12 cellular contexts compared by ENCODE assay signal in the genomic region with DNA sequence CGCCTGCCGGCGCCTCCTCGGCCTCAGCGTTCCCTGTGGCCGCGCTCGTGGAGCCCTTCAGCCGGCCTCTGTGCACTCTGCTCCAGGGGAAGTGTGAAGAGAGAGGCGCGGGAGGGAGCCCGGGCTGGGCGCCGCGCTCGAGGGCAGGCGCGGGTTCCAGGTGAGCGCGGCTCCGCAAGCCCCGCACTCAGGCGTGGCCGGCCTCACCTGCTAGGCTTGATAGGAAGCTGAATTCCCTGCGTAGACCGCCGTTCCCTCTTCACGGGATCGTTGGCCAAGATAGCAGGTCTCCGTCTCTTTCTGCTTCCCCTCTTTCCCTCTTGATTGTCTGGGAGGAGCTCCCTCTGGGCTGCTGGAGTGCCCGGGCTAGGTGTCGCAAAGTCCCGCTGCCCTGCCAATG.
DNase-seq lines count a peak whose midpoint lies in the region; ATAC-seq and TF ChIP-seq lines count a peak whose summit lies in the region.
"Had no signal": no experiment of that assay in that cellular context is flagged by ENCODE, and none has a peak within 500 bp of the region (broad histone marks: within the 10 kb centered on the region; RNA-seq: fewer than 3 reads in every experiment).

No MANE protein-coding gene starts in this region.

- H3K9me3 Mint-ChIP-seq in chondrocyte (ENCODE audit: low read depth): peaks cover 5% of the 10 kb centered on the region
- H3K9me3 Mint-ChIP-seq: activated naive CD4-positive, alpha-beta T cell treated with anti-CD3 and anti-CD28 coated beads, Interleukin-2, amount 10 ng/mL, durations not matched to agents 7 days and 5 days; T-cell had no signal

- peaks cover 67% of the 10 kb centered on the region for H3K27me3 Mint-ChIP-seq in chondrocyte (ENCODE audit: low read depth)

- ATAC-seq in GM18858 (IDR thresholded peaks at IDR 0.05; ENCODE audit: unreplicated experiment): no peak
- ATAC-seq: T-cell had no signal

- H3K36me3 Mint-ChIP-seq in chondrocyte (ENCODE audit: low read depth): peaks cover 4% of the 10 kb centered on the region
- H3K36me3 Mint-ChIP-seq: activated naive CD4-positive, alpha-beta T cell treated with anti-CD3 and anti-CD28 coated beads, Interleukin-2, amount 10 ng/mL, durations not matched to agents 7 days and 5 days; T-cell had no signal

- no peak overlapping the region for H3K27ac Mint-ChIP-seq in chondrocyte (ENCODE audit: unreplicated experiment)
- H3K27ac Mint-ChIP-seq: activated naive CD4-positive, alpha-beta T cell treated with anti-CD3 and anti-CD28 coated beads, Interleukin-2, amount 10 ng/mL, durations not matched to agents 7 days and 5 days; T-cell had no signal

- H3K4me3 Mint-ChIP-seq in chondrocyte (ENCODE audit: unreplicated experiment): peak overlapping the region; percentile 43
- H3K4me3 Mint-ChIP-seq: activated naive CD4-positive, alpha-beta T cell treated with anti-CD3 and anti-CD28 coated beads, Interleukin-2, amount 10 ng/mL, durations not matched to agents 7 days and 5 days; T-cell had no signal

- no peaks in the 10 kb centered on the region for H3K9me3 ChIP-seq in iPS-18a (ENCODE audit: control insufficient read depth, low read depth, low read length)

- TF ChIP-seq CTCF in LNCaP clone FGC (IDR thresholded peaks at IDR 0.05; ENCODE audit: control insufficient read depth, extremely low read depth, insufficient read depth) (no peak), chondrocyte (IDR thresholded peaks at IDR 0.05) (no peak)

- H3K4me1 Mint-ChIP-seq in chondrocyte (ENCODE audit: low read depth): peaks cover 8% of the 10 kb centered on the region
- H3K4me1 Mint-ChIP-seq: activated naive CD4-positive, alpha-beta T cell treated with anti-CD3 and anti-CD28 coated beads, Interleukin-2, amount 10 ng/mL, durations not matched to agents 7 days and 5 days had no signal

- H3K27me3 ChIP-seq in iPS-18a (ENCODE audit: control insufficient read depth, insufficient read depth, low read length): peaks cover 47% of the 10 kb centered on the region
- H3K27me3 ChIP-seq in rectal smooth muscle tissue (ENCODE audit: control insufficient read depth, insufficient read depth, low read length): no peaks in the 10 kb centered on the region

- no peak overlapping the region for H3K9ac ChIP-seq in iPS-18a (ENCODE audit: low read length)
- no peak overlapping the region for H3K9ac ChIP-seq in rectal smooth muscle tissue (ENCODE audit: low read length)

- H3K4me1 ChIP-seq in iPS-18a (ENCODE audit: control insufficient read depth, low read depth, low read length) (no peaks in the 10 kb centered on the region), rectal smooth muscle tissue (ENCODE audit: control insufficient read depth, insufficient read depth, low read length) (no peaks in the 10 kb centered on the region)

- DNase-seq in LNCaP clone FGC (ENCODE audit: low read depth) (no peak), chondrocyte (ENCODE audit: low spot score) (no peak), occipital lobe (lab: John Stamatoyannopoulos, UW) (no peak), T-helper 9 cell (no peak), NCI-H2107 (lab: John Stamatoyannopoulos, UW) (no peak)
- DNase-seq: activated CD4-positive, alpha-beta T cell treated with anti-CD3 and anti-CD28 coated beads, Interleukin-2, amount 50 U/mL, for 48 hours; activated naive CD4-positive, alpha-beta T cell treated with anti-CD3 and anti-CD28 coated beads, Interleukin-2, amount 10 ng/mL, durations not matched to agents 7 days and 5 days; NK-92 treated with Interleukin-12 subunit alpha and Interleukin-12 subunit beta, amount 100 ng/mL, for 24 hours; T-cell had no signal

- H3K4me3 ChIP-seq in LNCaP clone FGC (ENCODE audit: low read depth, low read length) (peak overlapping the region; percentile 34), iPS-18a (ENCODE audit: low read length) (peak overlapping the region; percentile 70), rectal smooth muscle tissue (ENCODE audit: low read length) (peak overlapping the region; percentile 36)

- H3K27ac ChIP-seq in iPS-18a (ENCODE audit: low read length) (no peak overlapping the region), rectal smooth muscle tissue (ENCODE audit: low read depth, low read length) (no peak overlapping the region)

- no peaks in the 10 kb centered on the region for H3K36me3 ChIP-seq in iPS-18a (ENCODE audit: control insufficient read depth, low read depth, low read length)
- H3K36me3 ChIP-seq in rectal smooth muscle tissue (ENCODE audit: control insufficient read depth, insufficient read depth, low read length): no peaks in the 10 kb centered on the region
